ENCODE assay signal across 8 cellular contexts in the genomic region with DNA sequence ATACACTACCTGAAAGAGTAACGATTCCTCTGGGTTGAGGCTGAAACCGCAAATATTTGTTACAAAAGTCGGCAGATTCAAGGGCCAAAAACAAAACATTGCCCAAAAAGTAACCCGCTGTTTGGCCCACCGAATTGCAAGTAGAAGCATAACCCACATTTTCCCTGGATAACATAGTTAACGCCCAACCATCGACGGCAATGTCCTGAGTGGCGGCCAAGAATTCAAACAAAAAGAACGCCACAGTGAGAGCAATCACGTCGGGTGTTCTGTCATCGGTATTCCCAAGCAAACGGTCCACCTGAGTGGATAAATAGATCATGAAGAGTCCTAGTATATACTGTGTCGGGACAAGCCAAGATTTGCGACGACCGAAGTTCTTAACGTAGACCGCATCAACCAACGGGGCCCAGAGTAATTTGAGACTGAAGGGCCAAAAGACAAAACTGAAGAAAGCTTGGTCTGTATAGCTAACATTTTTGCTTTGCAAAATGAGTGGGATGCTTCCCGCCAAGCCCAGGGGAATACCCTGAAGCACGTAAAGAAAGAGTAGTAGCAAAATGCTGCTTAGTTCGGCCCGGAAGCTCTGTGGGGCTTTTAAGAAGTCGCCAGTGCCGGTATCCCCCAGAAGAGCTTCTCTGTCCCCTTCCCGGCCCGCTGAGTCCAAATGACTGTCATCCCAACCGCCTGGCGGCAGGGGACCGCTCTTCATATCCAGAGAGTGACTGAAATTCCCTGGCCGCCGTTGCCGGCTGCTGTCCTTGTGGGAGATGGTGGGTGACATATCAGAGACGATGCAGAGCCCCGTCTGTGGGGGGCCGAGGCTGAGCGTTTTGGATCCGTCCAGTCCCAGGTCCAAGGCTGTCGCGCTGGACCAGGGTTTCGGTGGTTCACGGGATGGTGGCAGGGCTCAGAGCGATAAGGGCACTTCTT. TPM values are rescaled to one million over a fixed set of nuclear protein-coding genes. Genes with fewer than 3 reads are reported as not detected.
A peak's percentile ranks its signal among the peaks of the same experiment; 100 is the strongest.
DNase-seq lines count a peak whose midpoint lies in the region; ATAC-seq and TF ChIP-seq lines count a peak whose summit lies in the region.

No MANE protein-coding gene starts in this region.

- H3K9me3 ChIP-seq in tibial nerve, result no peaks in the 10 kb centered on the region

- H3K4me3 ChIP-seq in BJ (ENCODE audit: low read depth, low read length) (peak overlapping the region; percentile 86), epithelial cell of proximal tubule (ENCODE audit: low read depth, low read length) (peak overlapping the region; percentile 97), tibial nerve (peak overlapping the region; percentile 73 to 99 (median 84))

- TF ChIP-seq CTCF in BJ (IDR thresholded peaks at IDR 0.05; ENCODE audit: insufficient read depth, low read depth, low read length) (no peak), epithelial cell of proximal tubule (conservative IDR thresholded peaks at IDR 0.05; ENCODE audit: low read depth, low read length) (peak; percentile 14), tibial nerve (IDR thresholded peaks at IDR 0.05) (no peak)

- H3K36me3 ChIP-seq in BJ (ENCODE audit: control insufficient read depth, insufficient read depth, low read length), result no peaks in the 10 kb centered on the region
- peaks cover 0 to 8% (median 0%) of the 10 kb centered on the region in 3 donors for H3K36me3 ChIP-seq in tibial nerve

- H3K4me1 Mint-ChIP-seq in activated CD4-positive, alpha-beta T cell treated with anti-CD3 and anti-CD28 coated beads, Interleukin-2, amount 10 ng/mL, durations not matched to agents 24 days and 14 days, result peaks cover 34% of the 10 kb centered on the region
- peaks cover 24 to 44% (median 36%) of the 10 kb centered on the region in 3 donors for H3K4me1 Mint-ChIP-seq in naive B cell

- peaks cover 2% of the 10 kb centered on the region for H3K27me3 Mint-ChIP-seq in activated CD4-positive, alpha-beta T cell treated with anti-CD3 and anti-CD28 coated beads, Interleukin-2, amount 10 ng/mL, durations not matched to agents 24 days and 14 days
- no peaks in the 10 kb centered on the region for H3K27me3 Mint-ChIP-seq in naive B cell

- ATAC-seq in GM19397 (IDR thresholded peaks at IDR 0.05; ENCODE audit: unreplicated experiment) (peak; percentile 7), naive B cell (ENCODE audit: low read depth in 2 of 2) (no peak)

- TF ChIP-seq EP300 in tibial nerve (IDR thresholded peaks at IDR 0.05), result no peak

- DNase-seq in BJ (ENCODE audit: low read depth), result no peak
- peak; percentile 17 for DNase-seq in HK-2 (ENCODE audit: unreplicated experiment)
- DNase-seq in activated CD4-positive, alpha-beta T cell treated with anti-CD3 and anti-CD28 coated beads, Interleukin-2, amount 10 ng/mL, durations not matched to agents 24 days and 14 days, result peak; percentile 80
- no peak for DNase-seq in epithelial cell of proximal tubule (ENCODE audit: low read depth)
- DNase-seq in naive B cell, result peak; percentile 20
- DNase-seq in tibial nerve (ENCODE audit: low spot score in 2 of 2), result peak in 1 of 2 donors; percentile 7
- no peak for DNase-seq in NK-92 treated with Interleukin-12 subunit alpha and Interleukin-12 subunit beta, amount 100 ng/mL, for 24 hours (lab: John Stamatoyannopoulos, UW)

- intact Hi-C loops in activated CD4-positive, alpha-beta T cell treated with anti-CD3 and anti-CD28 coated beads, Interleukin-2, amount 10 ng/mL, durations not matched to agents 24 days and 14 days (cut with micrococcal nuclease), result loop anchor here (1.0 to 10.0 kb wide), 10 partner anchors 9 to 1529 kb away; a partner anchor contains a TSS

- POLR2A ChIA-PET in BJ (lab: Charles Lee), result interaction anchor here (0.6 kb wide), 1 partner anchor 1320 kb away, joined by 3 read pairs; no protein-coding TSS in a partner anchor

- H3K27ac Mint-ChIP-seq in activated CD4-positive, alpha-beta T cell treated with anti-CD3 and anti-CD28 coated beads, Interleukin-2, amount 10 ng/mL, durations not matched to agents 24 days and 14 days, result peak overlapping the region; percentile 98
- peak overlapping the region; percentile 94 to 99 (median 99) for H3K27ac Mint-ChIP-seq in naive B cell

- CTCF ChIA-PET in BJ (lab: Yijun Ruan, JAX), result interaction anchor here (0.8 to 4.2 kb wide), 4 partner anchors 10 to 48 kb away, joined by 3 to 21 read pairs (median 3); a partner anchor contains a TSS

- peaks cover 3 to 59% (median 33%) of the 10 kb centered on the region in 4 donors for H3K4me1 ChIP-seq in tibial nerve

- H3K4me3 Mint-ChIP-seq in activated CD4-positive, alpha-beta T cell treated with anti-CD3 and anti-CD28 coated beads, Interleukin-2, amount 10 ng/mL, durations not matched to agents 24 days and 14 days, result peak overlapping the region; percentile 97
- peak overlapping the region; percentile 92 to 98 (median 96) for H3K4me3 Mint-ChIP-seq in naive B cell

- 2 to 3% methylated on average over 41 to 45 of the region's 45 CpGs for WGBS in tibial nerve, 2 donors

- H3K36me3 Mint-ChIP-seq in activated CD4-positive, alpha-beta T cell treated with anti-CD3 and anti-CD28 coated beads, Interleukin-2, amount 10 ng/mL, durations not matched to agents 24 days and 14 days (ENCODE audit: low read depth), result peaks cover 37% of the 10 kb centered on the region
- H3K36me3 Mint-ChIP-seq in naive B cell, result no peaks in the 10 kb centered on the region

- H3K9me3 Mint-ChIP-seq in activated CD4-positive, alpha-beta T cell treated with anti-CD3 and anti-CD28 coated beads, Interleukin-2, amount 10 ng/mL, durations not matched to agents 24 days and 14 days, result no peaks in the 10 kb centered on the region
- H3K9me3 Mint-ChIP-seq in naive B cell, result peaks cover 0 to 6% (median 3%) of the 10 kb centered on the region in 7 donors

- H3K27me3 ChIP-seq in BJ (ENCODE audit: control insufficient read depth, insufficient read depth, low read length) (no peaks in the 10 kb centered on the region), tibial nerve (no peaks in the 10 kb centered on the region)

- H3K27ac ChIP-seq in tibial nerve, result peak overlapping the region; percentile 90 to 98 (median 94)

- TF ChIP-seq POLR2A in tibial nerve (IDR thresholded peaks at IDR 0.05), result no peak

RNA-seq across cellular contexts. Expression of a gene that starts 0.7 kb away (rescaled TPM):
- 20.6 and 26.5 TPM in 2 replicates for polyA plus RNA-seq in BJ (2011; rRNA removed)
- 16.8 and 24.0 TPM in 2 replicates for polyA minus RNA-seq in BJ (2011; rRNA and poly(A)+ RNA removed)
- total RNA-seq in activated CD4-positive, alpha-beta T cell treated with anti-CD3 and anti-CD28 coated beads, Interleukin-2, amount 10 ng/mL, durations not matched to agents 24 days and 14 days, result 27.4 and 28.0 TPM in 2 replicates
- total RNA-seq in epithelial cell of proximal tubule, result 22.3 and 24.0 TPM in 2 replicates
- polyA plus RNA-seq in naive B cell (ENCODE audit: low read depth in 6 of 6), result 10 to 100 TPM; 10.5 to 21.1 (median 13.9) TPM
- total RNA-seq in tibial nerve, result 10 to 100 TPM; 26.4 to 30.6 (median 29.6) TPM

RNA-seq across cellular contexts. Expression of a gene that starts 17.0 kb away (rescaled TPM):
- polyA plus RNA-seq in BJ (2011; rRNA removed), result 13.6 and 32.1 TPM in 2 replicates
- 17.4 and 24.8 TPM in 2 replicates for polyA minus RNA-seq in BJ (2011; rRNA and poly(A)+ RNA removed)
- total RNA-seq in activated CD4-positive, alpha-beta T cell treated with anti-CD3 and anti-CD28 coated beads, Interleukin-2, amount 10 ng/mL, durations not matched to agents 24 days and 14 days, result 150 and 151 TPM in 2 replicates
- 59.0 and 81.5 TPM in 2 replicates for total RNA-seq in epithelial cell of proximal tubule
- polyA plus RNA-seq in naive B cell (ENCODE audit: low read depth in 6 of 6), result 10 to 100 TPM; 50.7 to 66.2 (median 57.0) TPM
- 10 to 100 TPM; 21.8 to 42.2 (median 32.8) TPM for total RNA-seq in tibial nerve

RNA-seq across cellular contexts. Expression of a gene that starts 47.4 kb away (rescaled TPM):
- 2.0 and 2.3 TPM in 2 replicates for polyA plus RNA-seq in BJ (2011; rRNA removed)
- 0.36 and 0.66 TPM in 2 replicates for polyA minus RNA-seq in BJ (2011; rRNA and poly(A)+ RNA removed)
- total RNA-seq in activated CD4-positive, alpha-beta T cell treated with anti-CD3 and anti-CD28 coated beads, Interleukin-2, amount 10 ng/mL, durations not matched to agents 24 days and 14 days, result 1.6 and 2.1 TPM in 2 replicates
- 2.0 and 2.7 TPM in 2 replicates for total RNA-seq in epithelial cell of proximal tubule
- 1 to 10 TPM; 1.5 to 5.9 (median 2.2) TPM for polyA plus RNA-seq in naive B cell (ENCODE audit: low read depth in 6 of 6)
- total RNA-seq in tibial nerve, result 1 to 10 TPM; 1.4 to 5.9 (median 3.4) TPM

Comparison
In these comparisons a context has a peak if more than half of its experiments do, and no peak if none do; other contexts are left out.
1. DNase-seq: peak in HK-2 (single experiment), activated CD4-positive, alpha-beta T cell treated with anti-CD3 and anti-CD28 coated beads, Interleukin-2, amount 10 ng/mL, durations not matched to agents 24 days and 14 days (single experiment) and naive B cell (single experiment); none in BJ (single experiment), epithelial cell of proximal tubule (single experiment) and NK-92 treated with Interleukin-12 subunit alpha and Interleukin-12 subunit beta, amount 100 ng/mL, for 24 hours (single experiment).
2. Peak in every context shown above with its lines, with median percentiles within 50 percentile points of each other: H3K4me3 ChIP-seq.